In genomic region chr6:40550096-40550731, GRCh38 we compare ENCODE assay signal across 7 cellular contexts. TPM values are rescaled to one million over a fixed set of nuclear protein-coding genes. Genes with fewer than 3 reads are reported as not detected.
DNase-seq lines count a peak whose midpoint lies in the region; ATAC-seq, FAIRE-seq and TF ChIP-seq lines count a peak whose summit lies in the region.

No MANE protein-coding gene starts in this region.

- RAD21 ChIA-PET in HCT116 (lab: Charles Lee; ENCODE audit: low non-redundant PET in 1 of 2, low total read pairs in 2 of 2, uncharacterized antibody in 2 of 2, unreplicated experiment in 2 of 2) = no interaction called here

- no peaks in the 10 kb centered on the region for H3K4me1 ChIP-seq in HCT116 (ENCODE audit: control insufficient read depth in 1 of 2, insufficient read depth in 2 of 2, low read length in 2 of 2)
- no peaks in the 10 kb centered on the region for H3K4me1 ChIP-seq in RWPE2 (ENCODE audit: insufficient read depth, poor library complexity, severe bottlenecking)
- no peaks in the 10 kb centered on the region for H3K4me1 ChIP-seq in osteoblast (ENCODE audit: insufficient read depth, low read length)

- no peaks in the 10 kb centered on the region for H3K79me2 ChIP-seq in HCT116 (ENCODE audit: insufficient read depth, low read length)
- no peaks in the 10 kb centered on the region for H3K79me2 ChIP-seq in osteoblast (ENCODE audit: insufficient read depth, low read length)

- no peaks in the 10 kb centered on the region for H3K9me3 ChIP-seq in HCT116 (ENCODE audit: control insufficient read depth in 1 of 2, insufficient read depth in 1 of 2, low read depth in 1 of 2, low read length in 2 of 2)
- H3K9me3 ChIP-seq in RWPE2 (ENCODE audit: severe bottlenecking) = no peaks in the 10 kb centered on the region
- no peaks in the 10 kb centered on the region for H3K9me3 ChIP-seq in osteoblast (ENCODE audit: low read depth, low read length)

- no peak overlapping the region for H3K4me3 ChIP-seq in HCT116 (replicated peaks in 1 of 2; ENCODE audit: low read depth in 1 of 2, low read length in 2 of 2)
- H3K4me3 ChIP-seq in RWPE2 (ENCODE audit: severe bottlenecking) = no peak overlapping the region
- no peak overlapping the region for H3K4me3 ChIP-seq in osteoblast (ENCODE audit: insufficient read depth, low read length)

- H3K9me2 ChIP-seq in HCT116 (ENCODE audit: insufficient read depth) = no peaks in the 10 kb centered on the region

- no TSS peak for BruUV-seq in HCT116 (replicated peaks; lab: Mats Ljungman, UMichigan)

- TF ChIP-seq POLR2A in HCT116 (IDR thresholded peaks at IDR 0.05; ENCODE audit: borderline replicate concordance, extremely low read depth, insufficient read depth, insufficient read length) = no peak

- H3K36me3 ChIP-seq in HCT116 (ENCODE audit: control insufficient read depth in 1 of 2, insufficient read depth in 2 of 2, low read length in 2 of 2) (no peaks in the 10 kb centered on the region), RWPE2 (ENCODE audit: low read depth) (no peaks in the 10 kb centered on the region), osteoblast (ENCODE audit: insufficient read depth, low read length) (no peaks in the 10 kb centered on the region)

- intact Hi-C loops in HCT116 (cut with micrococcal nuclease) = loop anchor here (5.0 to 10.0 kb wide), 2 partner anchors 295 to 477 kb away; no protein-coding TSS in a partner anchor

- no peak overlapping the region for H3K9ac ChIP-seq in HCT116 (ENCODE audit: low read length)

- ATAC-seq in HCT116 = peak; percentile 90
- no peak for ATAC-seq in RWPE2 (ENCODE audit: low read depth)
- peak; percentile 89 for ATAC-seq in esophagus mucosa
- ATAC-seq in GM19023 (IDR thresholded peaks at IDR 0.05; ENCODE audit: unreplicated experiment) = no peak

- H3K27ac ChIP-seq in HCT116 (ENCODE audit: low read depth, low read length) (no peak overlapping the region), RWPE2 (ENCODE audit: poor library complexity, severe bottlenecking) (no peak overlapping the region), osteoblast (ENCODE audit: low read depth, low read length) (no peak overlapping the region)

- POLR2A ChIA-PET in HCT116 (lab: Charles Lee) = no interaction called here

- H4K20me1 ChIP-seq in HCT116 (ENCODE audit: insufficient read depth) (no peaks in the 10 kb centered on the region), osteoblast (ENCODE audit: insufficient read depth, low read length) (no peaks in the 10 kb centered on the region)

- CTCF ChIA-PET in HCT116 (lab: Charles Lee) = interaction anchor here (0.7 to 2.2 kb wide), 3 partner anchors 14 to 219 kb away, joined by 3 to 7 read pairs (median 3); no protein-coding TSS in a partner anchor

- FAIRE-seq in D721Med (lab: Jason Lieb, UNC) = no peak

- TF ChIP-seq CTCF in D721Med (IDR thresholded peaks at IDR 0.05; ENCODE audit: insufficient read depth, missing control alignments) (peak; percentile 55), HCT116 (IDR thresholded peaks at IDR 0.05 in 2 of 3, conservative IDR thresholded peaks at IDR 0.05 in 1 of 3; ENCODE audit: borderline replicate concordance in 1 of 3, insufficient read depth in 1 of 3, low read depth in 2 of 3, low read length in 2 of 3) (peak; percentile 43 to 78 (median 71)), RWPE2 (IDR thresholded peaks at IDR 0.05; ENCODE audit: poor library complexity, severe bottlenecking) (peak; percentile 30), osteoblast (IDR thresholded peaks at IDR 0.05; ENCODE audit: extremely low read depth, low read depth, low read length) (peak; percentile 69)

- H2AFZ ChIP-seq in HCT116 (ENCODE audit: low read depth, low read length, poor library complexity, severe bottlenecking) (no peak overlapping the region), osteoblast (ENCODE audit: low read length) (no peak overlapping the region)

- no peak overlapping the region for H3K4me2 ChIP-seq in HCT116 (ENCODE audit: low read length)
- H3K4me2 ChIP-seq in osteoblast (ENCODE audit: insufficient read depth, low read length) = no peak overlapping the region

- DNase-seq in D721Med (ENCODE audit: insufficient read length, low spot score) (no peak), HCT116 (ENCODE audit: low read depth, low spot score) (peak; percentile 44), RWPE2 (ENCODE audit: low spot score) (no peak), osteoblast (ENCODE audit: insufficient read length, low spot score, missing footprints) (no peak), inferior parietal cortex (ENCODE audit: extremely low spot score) (no peak)

- peak; percentile 50 for TF ChIP-seq RAD21 in HCT116 (IDR thresholded peaks at IDR 0.05; ENCODE audit: low read depth)

- H3K27me3 ChIP-seq in HCT116 (ENCODE audit: insufficient read depth, low read length) = peaks cover 5% of the 10 kb centered on the region; the same call in 1 of the 2 replicates
- peaks cover 2% of the 10 kb centered on the region for H3K27me3 ChIP-seq in RWPE2 (ENCODE audit: insufficient read depth, poor library complexity, severe bottlenecking)
- H3K27me3 ChIP-seq in osteoblast (ENCODE audit: insufficient read depth, low read length) = peaks cover 4% of the 10 kb centered on the region

TF ChIP-seq in HCT116, 20 proteins besides CTCF, POLR2A, EP300 and RAD21 (continues in another document):
- no peak for TF ChIP-seq SIN3A (IDR thresholded peaks at IDR 0.05; ENCODE audit: low read depth)
- no peak for TF ChIP-seq ATF3 (IDR thresholded peaks at IDR 0.05)
- no peak for TF ChIP-seq EZH2phosphoT487 (IDR thresholded peaks at IDR 0.05; ENCODE audit: borderline replicate concordance)
- TF ChIP-seq SRF (IDR thresholded peaks at IDR 0.05; ENCODE audit: low read depth) = no peak
- no peak for TF ChIP-seq EGR1 (IDR thresholded peaks at IDR 0.05; ENCODE audit: low read depth)
- TF ChIP-seq CEBPB (IDR thresholded peaks at IDR 0.05; ENCODE audit: low read depth) = no peak
- TF ChIP-seq ZFX (IDR thresholded peaks at IDR 0.05) = no peak
- no peak for TF ChIP-seq SP1 (IDR thresholded peaks at IDR 0.05; ENCODE audit: low read depth)
- TF ChIP-seq ZNF274 (IDR thresholded peaks at IDR 0.05; ENCODE audit: low read depth, low read length) = no peak
- no peak for TF ChIP-seq ZBTB33 (IDR thresholded peaks at IDR 0.05; ENCODE audit: extremely low read depth, insufficient replicate concordance, low read length)
- no peak for TF ChIP-seq REST (IDR thresholded peaks at IDR 0.05; ENCODE audit: low read depth)
- TF ChIP-seq MAX (IDR thresholded peaks at IDR 0.05) = no peak
- no peak for TF ChIP-seq TCF7L2 (IDR thresholded peaks at IDR 0.05; ENCODE audit: borderline replicate concordance, extremely low read depth, insufficient read depth, insufficient read length)
- TF ChIP-seq FOSL1 (IDR thresholded peaks at IDR 0.05; ENCODE audit: low read depth) = no peak
- TF ChIP-seq EZH2 (IDR thresholded peaks at IDR 0.05) = no peak
- TF ChIP-seq YY1 (IDR thresholded peaks at IDR 0.05; ENCODE audit: extremely low read depth, insufficient replicate concordance, low read depth, low read length) = no peak
- no peak for TF ChIP-seq ELF1 (IDR thresholded peaks at IDR 0.05; ENCODE audit: borderline replicate concordance, low read depth)
- no peak for TF ChIP-seq CBX3 (IDR thresholded peaks at IDR 0.05; ENCODE audit: low read depth)

RNA-seq across cellular contexts. Expression of gene LRFN2, which starts 37.0 kb away (rescaled TPM):
- not detected for total RNA-seq in HCT116 (2021; ENCODE audit: unreplicated experiment)
- not detected in 2 replicates for polyA plus RNA-seq in HCT116 (2012)
- 0.32 TPM for total RNA-seq in esophagus mucosa
- not detected in 2 replicates for total RNA-seq in osteoblast

Comparison
In these comparisons a context has a peak if more than half of its experiments do, and no peak if none do; other contexts are left out.
1. ATAC-seq: peak in HCT116 (single experiment) and esophagus mucosa (single experiment); none in RWPE2 (single experiment) and GM19023 (single experiment).
2. Peak in every context shown above with its lines, with median percentiles within 50 percentile points of each other: CTCF ChIP-seq.